In genomic region chr7:5696346-5697100, GRCh38 we compare ENCODE assay signal across 9 cellular contexts.
DNase-seq lines count a peak whose midpoint lies in the region; ATAC-seq, FAIRE-seq and TF ChIP-seq lines count a peak whose summit lies in the region.
"Had no signal": no experiment of that assay in that cellular context is flagged by ENCODE, and none has a peak within 500 bp of the region (broad histone marks: within the 10 kb centered on the region; RNA-seq: fewer than 3 reads in every experiment).

No MANE protein-coding gene starts in this region.

- FAIRE-seq in HTR-8/SVneo (lab: Jason Lieb, UNC) = no peak

- peak overlapping the region; percentile 85 for H3K27ac Mint-ChIP-seq in CD8-positive, alpha-beta T cell
- peak overlapping the region; percentile 99 for H3K27ac Mint-ChIP-seq in T-helper 17 cell

- peaks cover 100% of the 10 kb centered on the region for H3K4me1 Mint-ChIP-seq in CD8-positive, alpha-beta T cell (ENCODE audit: low read depth)
- H3K4me1 Mint-ChIP-seq in T-helper 17 cell = peaks cover 76% of the 10 kb centered on the region

- no peaks in the 10 kb centered on the region for H3K9me3 Mint-ChIP-seq in CD8-positive, alpha-beta T cell

- H3K36me3 Mint-ChIP-seq in CD8-positive, alpha-beta T cell = peaks cover 22% of the 10 kb centered on the region
- peaks cover 8% of the 10 kb centered on the region for H3K36me3 Mint-ChIP-seq in T-helper 17 cell (ENCODE audit: low read depth)

- H3K27me3 Mint-ChIP-seq in CD8-positive, alpha-beta T cell (ENCODE audit: low read depth) = no peaks in the 10 kb centered on the region
- H3K27me3 Mint-ChIP-seq in T-helper 17 cell = no peaks in the 10 kb centered on the region

- H3K9me3 ChIP-seq in CD8-positive, alpha-beta T cell (ENCODE audit: low read length) = no peaks in the 10 kb centered on the region
- no peaks in the 10 kb centered on the region for H3K9me3 ChIP-seq in T-helper 17 cell (ENCODE audit: control insufficient read depth, low read length, poor library complexity, severe bottlenecking)
- no peaks in the 10 kb centered on the region for H3K9me3 ChIP-seq in gastrocnemius medialis

- POLR2A ChIA-PET in CD8-positive, alpha-beta T cell (lab: Charles Lee) = interaction anchor here (1.0 kb wide), 1 partner anchor 23 kb away, joined by 3 read pairs; no protein-coding TSS in a partner anchor

- no peak for TF ChIP-seq POLR2A in gastrocnemius medialis (IDR thresholded peaks at IDR 0.05)

- CTCF ChIA-PET in CD8-positive, alpha-beta T cell (lab: Charles Lee) = interaction anchor here (1.4 to 3.0 kb wide), 4 partner anchors 8 to 202 kb away, joined by 4 to 24 read pairs (median 6); no protein-coding TSS in a partner anchor

- no peaks in the 10 kb centered on the region for H3K27me3 ChIP-seq in CD8-positive, alpha-beta T cell (ENCODE audit: insufficient read depth, low read length)
- H3K27me3 ChIP-seq in gastrocnemius medialis = no peaks in the 10 kb centered on the region

- H3K4me3 Mint-ChIP-seq in CD8-positive, alpha-beta T cell = no peak overlapping the region
- H3K4me3 Mint-ChIP-seq in T-helper 17 cell = peak overlapping the region; percentile 73

- no peaks in the 10 kb centered on the region for H3K36me3 ChIP-seq in CD8-positive, alpha-beta T cell (ENCODE audit: insufficient read depth, low read length)
- no peaks in the 10 kb centered on the region for H3K36me3 ChIP-seq in gastrocnemius medialis

- no peak for ATAC-seq in CD8-positive, alpha-beta T cell
- no peak for ATAC-seq in T-helper 17 cell
- no peak for ATAC-seq in left ventricle myocardium superior
- no peak for ATAC-seq in gastrocnemius medialis
- ATAC-seq in HG02938 (IDR thresholded peaks at IDR 0.05; ENCODE audit: unreplicated experiment) = no peak

- peaks cover 97% of the 10 kb centered on the region for H3K4me1 ChIP-seq in CD8-positive, alpha-beta T cell (ENCODE audit: insufficient read depth, low read length)
- H3K4me1 ChIP-seq in gastrocnemius medialis = peaks cover 71 to 78% of the 10 kb centered on the region in 2 donors

- in situ Hi-C loops in gastrocnemius medialis (cut with MboI; ENCODE audit: low sequenced_read_pairs in 4 of 4) = no loop called here

- no peak overlapping the region for H3K4me3 ChIP-seq in CD8-positive, alpha-beta T cell (ENCODE audit: low read depth, low read length)
- no peak overlapping the region for H3K4me3 ChIP-seq in gastrocnemius medialis

- intact Hi-C loops in CD8-positive, alpha-beta T cell (cut with DNase I, micrococcal nuclease) = no loop called here
- intact Hi-C loops in left ventricle myocardium superior (cut with micrococcal nuclease) = no loop called here
- intact Hi-C loops in gastrocnemius medialis (cut with DNase I; ENCODE audit: low total_unique reads) = no loop called here

- no peak for TF ChIP-seq CTCF in CD8-positive, alpha-beta T cell (IDR thresholded peaks at IDR 0.05)
- TF ChIP-seq CTCF in gastrocnemius medialis (IDR thresholded peaks at IDR 0.05 in 4 of 5, conservative IDR thresholded peaks at IDR 0.05 in 1 of 5) = no peak

- DNase-seq in CD8-positive, alpha-beta T cell = no peak
- DNase-seq in T-helper 17 cell = no peak
- DNase-seq in left ventricle myocardium superior = peak; percentile 40
- no peak for DNase-seq in gastrocnemius medialis
- no peak for DNase-seq in NOMO-1 treated with dmso at 0.1 percent for 144 hours (lab: John Stamatoyannopoulos, UW; ENCODE audit: unreplicated experiment)
- no peak for DNase-seq in HTR-8/SVneo (ENCODE audit: insufficient read length, low spot score)
- no peak for DNase-seq in NCI-H1092 (lab: John Stamatoyannopoulos, UW)
- DNase-seq: NCI-H1930 had no signal

- H3K27ac ChIP-seq in CD8-positive, alpha-beta T cell (ENCODE audit: low read depth, low read length) = no peak overlapping the region
- peak overlapping the region; percentile 48 to 89 (median 85) for H3K27ac ChIP-seq in gastrocnemius medialis
